8 cellular contexts compared by ENCODE assay signal in the genomic region with DNA sequence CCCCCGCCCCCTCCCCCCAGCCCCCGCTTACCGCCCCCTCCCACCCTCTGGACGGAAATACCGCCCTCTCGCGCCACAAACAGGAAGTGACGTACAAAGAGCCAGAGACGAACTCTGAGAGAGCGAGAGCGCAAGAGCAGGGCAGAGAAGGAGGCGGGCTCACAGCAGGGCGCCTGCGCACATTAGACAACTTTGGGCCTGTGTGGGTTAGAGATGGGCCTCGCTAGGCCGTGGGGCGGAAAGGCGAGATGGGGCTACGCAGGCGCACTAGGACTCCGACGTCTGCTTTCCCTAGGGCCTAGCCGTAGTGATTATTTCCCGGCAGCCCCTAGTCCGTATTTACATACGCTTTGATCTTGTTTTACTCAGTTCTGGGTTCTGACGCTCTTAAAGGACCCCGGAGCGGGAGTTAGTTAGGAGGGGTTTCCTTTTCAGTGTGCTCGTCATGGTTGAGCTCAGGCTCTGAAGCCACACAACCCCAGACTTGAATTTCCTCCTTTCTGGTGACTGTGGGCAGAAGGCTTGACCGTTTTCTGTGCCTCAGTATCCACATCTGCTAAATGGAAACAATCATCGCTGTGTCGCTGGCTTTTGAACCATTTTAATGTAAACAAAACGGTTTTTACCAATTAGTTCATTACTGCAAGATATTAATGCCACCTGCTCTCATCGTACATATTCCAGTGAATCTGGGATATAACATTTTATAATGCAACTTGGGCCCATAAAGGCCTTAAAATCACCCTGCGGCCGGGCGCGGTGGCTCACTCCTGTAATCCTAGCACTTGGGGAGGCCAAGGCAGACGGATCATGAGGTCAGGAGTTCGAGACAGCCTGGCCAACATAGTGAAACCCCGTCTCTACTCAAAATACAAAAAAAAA. TPM values are rescaled to one million over a fixed set of nuclear protein-coding genes. Genes with fewer than 3 reads are reported as not detected.
DNase-seq lines count a peak whose midpoint lies in the region; ATAC-seq, FAIRE-seq and TF ChIP-seq lines count a peak whose summit lies in the region.

No MANE protein-coding gene starts in this region.

- DNase-seq in Calu3, result peak; percentile 98
- peak in 75 of 76 experiments; percentile 81 to 100 (median 99) for DNase-seq in HUDEP-2 (lab: John Stamatoyannopoulos, UW; ENCODE audit: unreplicated experiment in 76 of 76)
- peak; percentile 100 for DNase-seq in NOMO-1 treated with dmso at 0.1 percent for 144 hours (lab: John Stamatoyannopoulos, UW; ENCODE audit: unreplicated experiment)
- peak; percentile 95 for DNase-seq in activated CD8-positive, alpha-beta memory T cell treated with anti-CD3 and anti-CD28 coated beads, Interleukin-2, amount 50 U/mL, for 4 hours
- peak; percentile 98 for DNase-seq in mesenteric fat pad (ENCODE audit: low spot score)
- peak; percentile 94 for DNase-seq in stimulated activated CD8-positive, alpha-beta memory T cell treated with anti-CD3 and anti-CD28 coated beads, Interleukin-15, amount 100 ng/mL, for 1 hour (ENCODE audit: low read depth)

- intact Hi-C loops in Calu3 (cut with micrococcal nuclease; ENCODE audit: unreplicated experiment), result no loop called here

- BruUV-seq in Calu3 (replicated peaks; lab: Mats Ljungman, UMichigan), result TSS peak; percentile 98

- H3K27me3 Mint-ChIP-seq in Calu3 (ENCODE audit: unreplicated experiment), result no peaks in the 10 kb centered on the region

- H3K9me3 Mint-ChIP-seq in Calu3 (ENCODE audit: low read depth, unreplicated experiment), result no peaks in the 10 kb centered on the region

- ATAC-seq in GM21390 (IDR thresholded peaks at IDR 0.05; ENCODE audit: unreplicated experiment), result peak; percentile 75

- peaks cover 12% of the 10 kb centered on the region for H3K4me1 Mint-ChIP-seq in Calu3 (ENCODE audit: low read depth, unreplicated experiment)

- TF ChIP-seq CTCF in Calu3 (IDR thresholded peaks at IDR 0.05; ENCODE audit: unreplicated experiment), result no peak

- peak overlapping the region; percentile 94 for H3K27ac Mint-ChIP-seq in Calu3 (ENCODE audit: unreplicated experiment)

- CTCF ChIA-PET in Calu3 (lab: Charles Lee), result interaction anchor here (1.1 kb wide), 1 partner anchor 20 kb away, joined by 3 read pairs; no protein-coding TSS in a partner anchor

- peaks cover 31% of the 10 kb centered on the region for H3K36me3 Mint-ChIP-seq in Calu3 (ENCODE audit: insufficient read depth, unreplicated experiment)

- peak overlapping the region; percentile 92 for H3K4me3 Mint-ChIP-seq in Calu3 (ENCODE audit: low read depth, unreplicated experiment)

- peak; percentile 96 for FAIRE-seq in endometrium (lab: Jason Lieb, UNC)

RNA-seq across cellular contexts. Expression of a gene that starts 0.4 kb away (rescaled TPM):
- 179 and 182 TPM in 2 replicates for total RNA-seq in Calu3 (2022)
- total RNA-seq in mesenteric fat pad, result 189 TPM

RNA-seq across cellular contexts. Expression of a gene that starts 59.1 kb away (rescaled TPM):
- total RNA-seq in Calu3 (2022) (0.83 and 0.94 TPM in 2 replicates), mesenteric fat pad (0.39 TPM)

Comparison
In these comparisons a context has a peak if more than half of its experiments do, and no peak if none do; other contexts are left out.
1. Peak in every context shown above with its lines: DNase-seq and ATAC-seq.